Comparison of ENCODE assay signal across 40 cellular contexts in the genomic region with DNA sequence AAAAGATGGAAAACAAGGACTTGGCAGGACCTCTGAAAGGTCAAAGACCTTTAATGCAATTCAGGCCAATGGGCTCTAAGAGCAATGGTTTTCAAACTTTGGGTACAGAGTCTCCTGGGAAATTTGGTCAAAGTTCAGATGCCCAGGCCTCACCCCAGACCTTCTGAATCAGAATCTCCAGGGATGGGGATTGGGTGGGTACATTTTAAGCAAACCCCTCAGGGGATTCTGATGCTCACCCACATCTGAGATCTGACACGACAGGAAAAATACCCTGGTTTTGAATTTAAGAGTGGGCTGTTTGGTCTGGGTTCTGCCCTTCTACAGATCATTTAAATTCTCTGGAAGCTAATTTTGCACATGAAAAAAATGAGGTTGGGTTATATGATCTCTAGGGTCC.
"Had no signal": no experiment of that assay in that cellular context is flagged by ENCODE, and none has a peak within 500 bp of the region (broad histone marks: within the 10 kb centered on the region; RNA-seq: fewer than 3 reads in every experiment).

No MANE protein-coding gene starts in this region.

- H3K27me3 ChIP-seq: adrenal gland, ascending aorta, body of pancreas, brain microvascular endothelial cell, breast epithelium, cardiac muscle cell had no signal

- H3K4me1 ChIP-seq: adrenal gland, ascending aorta, body of pancreas, breast epithelium had no signal

- H3K27ac Mint-ChIP-seq: activated naive CD4-positive, alpha-beta T cell treated with anti-CD3 and anti-CD28 coated beads for 36 hours; activated naive CD4-positive, alpha-beta T cell treated with anti-CD3 and anti-CD28 coated beads, Interleukin-2, amount 10 ng/mL, durations not matched to agents 7 days and 5 days; activated naive CD4-positive, alpha-beta T cell treated with anti-CD3 and anti-CD28 coated beads, Interleukin-2, amount 50 U/mL, for 24 hours; activated naive CD4-positive, alpha-beta T cell treated with anti-CD3 and anti-CD28 coated beads, Interleukin-2, amount 50 U/mL, for 72 hours; activated naive CD8-positive, alpha-beta T cell; activated naive CD8-positive, alpha-beta T cell treated with anti-CD3 and anti-CD28 coated beads for 36 hours; activated naive CD8-positive, alpha-beta T cell treated with anti-CD3 and anti-CD28 coated beads, Interleukin-2, amount 10 ng/mL, durations not matched to agents 7 days and 5 days; activated naive CD8-positive, alpha-beta T cell treated with anti-CD3 and anti-CD28 coated beads, Interleukin-2, amount 50 U/mL, for 24 hours; activated T-cell treated with anti-CD3 and anti-CD28 coated beads, Interleukin-2, amount 50 U/mL, for 24 hours; activated T-helper 1 cell treated with anti-CD3 and anti-CD28 coated beads, Interleukin-12 subunit alpha, Interleukin-12 subunit beta, Interleukin-2, Interleukin-4 antibody, amounts not matched to agents 30 ng/mL and 10 ng/mL and 1 ng/mL, durations not matched to agents 14 hours and 24 hours and 36 hours; activated T-helper 17 cell treated with anti-CD3 and anti-CD28 coated beads, Interleukin-2, amount 50 U/mL, for 72 hours; activated T-helper 2 cell treated with anti-CD3 and anti-CD28 coated beads, Interferon-gamma antibody, Interleukin-2, Interleukin-4, amounts not matched to agents 10 μg/mL and 5 μg/mL and 100 μg/mL, durations not matched to agents 14 hours and 24 hours and 36 hours had no signal

- H3K4me3 Mint-ChIP-seq: activated naive CD4-positive, alpha-beta T cell treated with anti-CD3 and anti-CD28 coated beads for 36 hours; activated naive CD4-positive, alpha-beta T cell treated with anti-CD3 and anti-CD28 coated beads, Interleukin-2, amount 10 ng/mL, durations not matched to agents 7 days and 5 days; activated naive CD4-positive, alpha-beta T cell treated with anti-CD3 and anti-CD28 coated beads, Interleukin-2, amount 50 U/mL, for 24 hours; activated naive CD8-positive, alpha-beta T cell; activated naive CD8-positive, alpha-beta T cell treated with anti-CD3 and anti-CD28 coated beads for 36 hours; activated naive CD8-positive, alpha-beta T cell treated with anti-CD3 and anti-CD28 coated beads, Interleukin-2, amount 10 ng/mL, durations not matched to agents 7 days and 5 days; activated naive CD8-positive, alpha-beta T cell treated with anti-CD3 and anti-CD28 coated beads, Interleukin-2, amount 50 U/mL, for 24 hours; activated T-cell treated with anti-CD3 and anti-CD28 coated beads, Interleukin-2, amount 50 U/mL, for 24 hours; activated T-cell treated with anti-CD3 and anti-CD28 coated beads, Interleukin-2, amount 50 U/mL, for 4 hours; activated T-cell treated with anti-CD3 and anti-CD28 coated beads, Interleukin-2, amount 50 U/mL, for 72 hours; activated T-helper 1 cell treated with anti-CD3 and anti-CD28 coated beads, Interleukin-12 subunit alpha, Interleukin-12 subunit beta, Interleukin-2, Interleukin-4 antibody, amounts not matched to agents 30 ng/mL and 10 ng/mL and 1 ng/mL, durations not matched to agents 14 hours and 24 hours and 36 hours; activated T-helper 17 cell treated with anti-CD3 and anti-CD28 coated beads, Interleukin-2, amount 50 U/mL, for 72 hours; brain; central memory CD8-positive, alpha-beta T cell had no signal

- DNase-seq: activated effector memory CD4-positive, alpha-beta T cell treated with anti-CD3 and anti-CD28 coated beads, Interleukin-2, amount 50 U/mL, for 16 hours; activated effector memory CD4-positive, alpha-beta T cell treated with Interleukin-2 at 50 U/mL for 16 hours; activated gamma-delta T cell; activated gamma-delta T cell treated with Interleukin-2 at 50 U/mL for 16 hours; activated naive CD4-positive, alpha-beta T cell; activated naive CD4-positive, alpha-beta T cell treated with anti-CD3 and anti-CD28 coated beads for 36 hours; activated naive CD4-positive, alpha-beta T cell treated with anti-CD3 and anti-CD28 coated beads, Interleukin-2, amount 10 ng/mL, durations not matched to agents 7 days and 5 days; activated naive CD4-positive, alpha-beta T cell treated with anti-CD3 and anti-CD28 coated beads, Interleukin-2, amount 50 U/mL, for 16 hours; activated naive CD4-positive, alpha-beta T cell treated with Interleukin-2 at 50 U/mL for 16 hours; activated naive CD8-positive, alpha-beta T cell treated with anti-CD3 and anti-CD28 coated beads for 36 hours; activated naive CD8-positive, alpha-beta T cell treated with anti-CD3 and anti-CD28 coated beads, Interleukin-2, amount 10 ng/mL, durations not matched to agents 7 days and 5 days; activated naive CD8-positive, alpha-beta T cell treated with anti-CD3 and anti-CD28 coated beads, Interleukin-2, amount 50 U/mL, for 24 hours; activated T-cell treated with anti-CD3 and anti-CD28 coated beads, Interleukin-2, amount 50 U/mL, for 1 hour; activated T-cell treated with anti-CD3 and anti-CD28 coated beads, Interleukin-2, amount 50 U/mL, for 24 hours; activated T-cell treated with anti-CD3 and anti-CD28 coated beads, Interleukin-2, amount 50 U/mL, for 4 hours; activated T-cell treated with anti-CD3 and anti-CD28 coated beads, Interleukin-2, amount 50 U/mL, for 48 hours; activated T-cell treated with anti-CD3 and anti-CD28 coated beads, Interleukin-2, amount 50 U/mL, for 72 hours; adrenal gland; amniotic stem cell; amygdala; anterior cingulate cortex; aorta; body of pancreas; brain microvascular endothelial cell; caudate nucleus; central memory CD4-positive, alpha-beta T cell; cerebellar nuclear complex had no signal

- H3K9me3 ChIP-seq: adrenal gland, ascending aorta, body of pancreas, breast epithelium had no signal

- H3K36me3 ChIP-seq: adrenal gland, brain microvascular endothelial cell, breast epithelium, cardiac muscle cell had no signal

- FAIRE-seq: astrocyte, bronchial epithelial cell had no signal

- ATAC-seq: activated naive CD4-positive, alpha-beta T cell treated with anti-CD3 and anti-CD28 coated beads, Interleukin-2, amount 50 U/mL, for 72 hours; activated naive CD8-positive, alpha-beta T cell treated with anti-CD3 and anti-CD28 coated beads, Interleukin-2, amount 50 U/mL, for 24 hours; activated T-cell treated with anti-CD3 and anti-CD28 coated beads, Interleukin-2, amount 50 U/mL, for 4 hours; activated T-cell treated with anti-CD3 and anti-CD28 coated beads, Interleukin-2, amount 50 U/mL, for 72 hours; activated T-helper 17 cell treated with anti-CD3 and anti-CD28 coated beads, Interleukin-2, amount 50 U/mL, for 72 hours; body of pancreas had no signal

- H3K27me3 Mint-ChIP-seq: activated naive CD4-positive, alpha-beta T cell treated with anti-CD3 and anti-CD28 coated beads, Interleukin-2, amount 10 ng/mL, durations not matched to agents 7 days and 5 days; activated naive CD4-positive, alpha-beta T cell treated with anti-CD3 and anti-CD28 coated beads, Interleukin-2, amount 50 U/mL, for 24 hours; activated naive CD8-positive, alpha-beta T cell; activated naive CD8-positive, alpha-beta T cell treated with anti-CD3 and anti-CD28 coated beads for 36 hours; activated naive CD8-positive, alpha-beta T cell treated with anti-CD3 and anti-CD28 coated beads, Interleukin-2, amount 10 ng/mL, durations not matched to agents 7 days and 5 days; activated naive CD8-positive, alpha-beta T cell treated with anti-CD3 and anti-CD28 coated beads, Interleukin-2, amount 50 U/mL, for 24 hours; activated T-cell treated with anti-CD3 and anti-CD28 coated beads, Interleukin-2, amount 50 U/mL, for 24 hours; activated T-helper 17 cell treated with anti-CD3 and anti-CD28 coated beads, Interleukin-2, amount 50 U/mL, for 72 hours; brain; central memory CD8-positive, alpha-beta T cell had no signal

- H3K4me1 Mint-ChIP-seq: activated naive CD4-positive, alpha-beta T cell treated with anti-CD3 and anti-CD28 coated beads, Interleukin-2, amount 10 ng/mL, durations not matched to agents 7 days and 5 days; activated naive CD8-positive, alpha-beta T cell treated with anti-CD3 and anti-CD28 coated beads, Interleukin-2, amount 50 U/mL, for 24 hours; activated T-helper 17 cell treated with anti-CD3 and anti-CD28 coated beads, Interleukin-2, amount 50 U/mL, for 72 hours; central memory CD8-positive, alpha-beta T cell had no signal

- H3K9me3 Mint-ChIP-seq: activated naive CD4-positive, alpha-beta T cell treated with anti-CD3 and anti-CD28 coated beads for 36 hours; activated naive CD4-positive, alpha-beta T cell treated with anti-CD3 and anti-CD28 coated beads, Interleukin-2, amount 10 ng/mL, durations not matched to agents 7 days and 5 days; activated naive CD4-positive, alpha-beta T cell treated with anti-CD3 and anti-CD28 coated beads, Interleukin-2, amount 50 U/mL, for 24 hours; activated naive CD8-positive, alpha-beta T cell treated with anti-CD3 and anti-CD28 coated beads, Interleukin-2, amount 50 U/mL, for 24 hours; activated T-cell treated with anti-CD3 and anti-CD28 coated beads, Interleukin-2, amount 50 U/mL, for 24 hours; activated T-cell treated with anti-CD3 and anti-CD28 coated beads, Interleukin-2, amount 50 U/mL, for 4 hours; activated T-cell treated with anti-CD3 and anti-CD28 coated beads, Interleukin-2, amount 50 U/mL, for 72 hours; activated T-helper 1 cell treated with anti-CD3 and anti-CD28 coated beads, Interleukin-12 subunit alpha, Interleukin-12 subunit beta, Interleukin-2, Interleukin-4 antibody, amounts not matched to agents 30 ng/mL and 10 ng/mL and 1 ng/mL, durations not matched to agents 14 hours and 24 hours and 36 hours; activated T-helper 17 cell treated with anti-CD3 and anti-CD28 coated beads, Interleukin-2, amount 50 U/mL, for 72 hours; activated T-helper 2 cell treated with anti-CD3 and anti-CD28 coated beads, Interferon-gamma antibody, Interleukin-2, Interleukin-4, amounts not matched to agents 10 μg/mL and 5 μg/mL and 100 μg/mL, durations not matched to agents 14 hours and 24 hours and 36 hours; brain; central memory CD8-positive, alpha-beta T cell had no signal

- H3K27ac ChIP-seq: adrenal gland, ascending aorta, body of pancreas, brain microvascular endothelial cell, breast epithelium, cardiac muscle cell had no signal

- H3K4me3 ChIP-seq: adrenal gland, ascending aorta, body of pancreas, breast epithelium, cardiac muscle cell had no signal
